ENCODE assay signal across 12 cellular contexts in the genomic region with DNA sequence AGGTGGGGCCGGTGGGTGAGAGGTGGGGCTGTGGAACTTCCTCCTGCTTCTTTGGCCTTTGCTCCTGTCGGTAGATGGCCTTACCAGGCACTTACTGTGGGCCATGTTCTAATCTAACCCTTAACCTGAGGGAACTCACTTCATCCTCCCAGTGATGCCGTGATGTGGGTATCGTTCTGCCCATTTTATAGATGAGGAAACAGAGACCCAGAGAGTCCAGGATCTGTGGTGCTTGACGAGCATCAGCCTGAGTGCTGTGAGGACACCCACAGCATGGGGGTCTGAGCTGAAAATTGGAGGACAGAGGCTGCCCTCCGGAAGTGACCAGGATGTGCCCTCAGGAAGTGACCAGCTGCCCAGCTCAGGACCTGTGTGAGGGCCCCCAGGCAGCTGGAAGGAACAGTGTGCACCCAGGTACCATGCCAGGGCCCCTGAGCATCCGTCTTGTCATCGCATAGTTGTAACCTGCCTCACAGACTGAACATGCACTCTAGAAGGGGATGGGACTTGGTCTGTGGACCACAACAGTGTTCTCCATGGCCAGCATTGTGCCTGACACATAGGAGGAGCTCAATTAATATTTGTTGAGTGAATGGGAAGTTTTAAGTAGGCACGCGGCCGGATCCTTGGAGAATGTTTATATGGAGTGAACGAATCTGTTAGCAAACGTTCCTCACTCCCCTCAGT. TPM values are rescaled to one million over a fixed set of nuclear protein-coding genes. Genes with fewer than 3 reads are reported as not detected.
DNase-seq lines count a peak whose midpoint lies in the region; ATAC-seq, FAIRE-seq and TF ChIP-seq lines count a peak whose summit lies in the region.
"Had no signal": no experiment of that assay in that cellular context is flagged by ENCODE, and none has a peak within 500 bp of the region (broad histone marks: within the 10 kb centered on the region; RNA-seq: fewer than 3 reads in every experiment).

No MANE protein-coding gene starts in this region.

- CTCF ChIA-PET in SK-N-SH (lab: Yijun Ruan, JAX) = interaction anchor here (0.6 to 1.2 kb wide), 2 partner anchors 139 to 725 kb away, joined by 3 to 4 read pairs; no protein-coding TSS in a partner anchor

- peak overlapping the region; percentile 71 for H3K4me2 ChIP-seq in SK-N-SH

- TF ChIP-seq EP300 in SK-N-SH (IDR thresholded peaks at IDR 0.05; ENCODE audit: borderline replicate concordance in 1 of 2, low read depth in 1 of 2, low read length in 1 of 2) = no peak

- FAIRE-seq in small intestine (lab: Jason Lieb, UNC) = no peak
- FAIRE-seq: colon had no signal

- peaks cover 31% of the 10 kb centered on the region for H3F3A ChIP-seq in SK-N-SH (replicated peaks; ENCODE audit: insufficient read depth)

- WGBS in SK-N-SH (ENCODE audit: low lambda C conversion rate) = 82% methylated on average over 10 of the region's 13 CpGs
- WGBS in small intestine, 3 donors = 70 to 72% (median 71%) methylated on average over 13 of the region's 13 CpGs

- H3K27me3 ChIP-seq in SK-N-SH (ENCODE audit: insufficient read depth) = no peaks in the 10 kb centered on the region
- no peaks in the 10 kb centered on the region for H3K27me3 ChIP-seq in foreskin keratinocyte
- H3K27me3 ChIP-seq in small intestine (ENCODE audit: control insufficient read depth in 2 of 2, insufficient read depth in 2 of 2, low read length in 2 of 2) = no peaks in the 10 kb centered on the region

- peak; percentile 87 for DNase-seq in ELR (ENCODE audit: low read depth)
- DNase-seq in SK-N-SH = no peak
- peak in 1 of 2 donors; percentile 26 for DNase-seq in foreskin keratinocyte
- DNase-seq in small intestine = no peak
- no peak for DNase-seq in SKM-1 (lab: John Stamatoyannopoulos, UW; ENCODE audit: unreplicated experiment)
- no peak for DNase-seq in UCSD-AML1 (lab: John Stamatoyannopoulos, UW; ENCODE audit: unreplicated experiment)
- no peak for DNase-seq in foreskin melanocyte
- DNase-seq: activated CD4-positive, alpha-beta memory T cell treated with anti-CD3 and anti-CD28 coated beads for 36 hours; CD8-positive, alpha-beta memory T cell; left ventricle myocardium superior had no signal

- H3K9me3 ChIP-seq in SK-N-SH (no peaks in the 10 kb centered on the region), small intestine (ENCODE audit: control insufficient read depth, low read depth) (no peaks in the 10 kb centered on the region)

- H3K36me3 ChIP-seq in SK-N-SH (replicated peaks in 1 of 2; ENCODE audit: control insufficient read depth in 1 of 2, insufficient read depth in 2 of 2, low read length in 1 of 2) (peaks cover 6 to 18% of the 10 kb centered on the region in 2 experiments), small intestine (ENCODE audit: control insufficient read depth in 2 of 2, insufficient read depth in 2 of 2, low read length in 2 of 2) (no peaks in the 10 kb centered on the region)

- H3K27ac ChIP-seq in SK-N-SH (ENCODE audit: low read depth in 2 of 2, low read length in 1 of 2) (peak overlapping the region in 1 of 2 experiments; percentile 89; a peak in 2 of 4 replicates), foreskin keratinocyte (no peak overlapping the region), skin epidermis (peak overlapping the region in 11 of 21 experiments; percentile 7 to 76 (median 47)), small intestine (ENCODE audit: low read depth in 1 of 2, low read length in 1 of 2) (peak overlapping the region in 1 of 2 donors; percentile 32)

- H3K4me3 ChIP-seq in SK-N-SH (ENCODE audit: low read depth in 2 of 2, low read length in 1 of 2) = no peak overlapping the region
- H3K4me3 ChIP-seq in skin epidermis = no peak overlapping the region
- H3K4me3 ChIP-seq in small intestine (ENCODE audit: low read depth in 1 of 2, low read length in 2 of 2) = no peak overlapping the region

- H3K9ac ChIP-seq in SK-N-SH = peak overlapping the region; percentile 76; the same call in 1 of the 2 replicates

- no peak overlapping the region for H2AFZ ChIP-seq in SK-N-SH (ENCODE audit: low read depth)

- TF ChIP-seq RAD21 in SK-N-SH (IDR thresholded peaks at IDR 0.05; ENCODE audit: low read length) = no peak

- peaks cover 25% of the 10 kb centered on the region in 2 experiments for H3K4me1 ChIP-seq in SK-N-SH (ENCODE audit: control insufficient read depth in 1 of 2, insufficient read depth in 2 of 2, low read depth in 1 of 2, low read length in 1 of 2)
- H3K4me1 ChIP-seq in foreskin keratinocyte = peaks cover 23% of the 10 kb centered on the region
- H3K4me1 ChIP-seq in small intestine (ENCODE audit: control insufficient read depth in 2 of 2, insufficient read depth in 1 of 2, low read depth in 1 of 2, low read length in 1 of 2) = peaks cover 9 to 19% of the 10 kb centered on the region in 2 donors

- H3K9me2 ChIP-seq in SK-N-SH = no peaks in the 10 kb centered on the region

- TF ChIP-seq CTCF in SK-N-SH (IDR thresholded peaks at IDR 0.05) (no peak), foreskin keratinocyte (conservative IDR thresholded peaks at IDR 0.05) (no peak)

- H4K20me1 ChIP-seq in SK-N-SH (ENCODE audit: insufficient read depth) = peaks cover 35% of the 10 kb centered on the region

- ATAC-seq in foreskin keratinocyte = peak; percentile 39
- ATAC-seq: left ventricle myocardium superior had no signal

- peaks cover 98% of the 10 kb centered on the region for H3K79me2 ChIP-seq in SK-N-SH (ENCODE audit: insufficient read depth)

- POLR2A ChIA-PET in SK-N-SH (lab: Yijun Ruan, JAX) = no interaction called here

TF ChIP-seq in SK-N-SH, 30 proteins besides CTCF, POLR2A, EP300 and RAD21:
- TF ChIP-seq TCF12 (IDR thresholded peaks at IDR 0.05) (no peak), SMC3 (IDR thresholded peaks at IDR 0.05; ENCODE audit: low read depth, low read length) (no peak), EZH2phosphoT487 (IDR thresholded peaks at IDR 0.05; ENCODE audit: borderline replicate concordance, low read depth) (no peak), GATA2 (CRISPR knock-in tag; IDR thresholded peaks at IDR 0.05) (no peak), SIN3A (IDR thresholded peaks at IDR 0.05; ENCODE audit: borderline replicate concordance, low read depth, low read length) (no peak), POLR2AphosphoS5 (IDR thresholded peaks at IDR 0.05; ENCODE audit: low read depth, low read length) (no peak), RXRA (IDR thresholded peaks at IDR 0.05; ENCODE audit: borderline replicate concordance, low read depth) (no peak), GABPA (IDR thresholded peaks at IDR 0.05; ENCODE audit: low read depth) (no peak), ELF1 (IDR thresholded peaks at IDR 0.05) (no peak), MEF2A (IDR thresholded peaks at IDR 0.05; ENCODE audit: borderline replicate concordance, low read depth) (no peak), YY1 (IDR thresholded peaks at IDR 0.05; ENCODE audit: low read depth) (no peak)
- TF ChIP-seq, protein P1, sequence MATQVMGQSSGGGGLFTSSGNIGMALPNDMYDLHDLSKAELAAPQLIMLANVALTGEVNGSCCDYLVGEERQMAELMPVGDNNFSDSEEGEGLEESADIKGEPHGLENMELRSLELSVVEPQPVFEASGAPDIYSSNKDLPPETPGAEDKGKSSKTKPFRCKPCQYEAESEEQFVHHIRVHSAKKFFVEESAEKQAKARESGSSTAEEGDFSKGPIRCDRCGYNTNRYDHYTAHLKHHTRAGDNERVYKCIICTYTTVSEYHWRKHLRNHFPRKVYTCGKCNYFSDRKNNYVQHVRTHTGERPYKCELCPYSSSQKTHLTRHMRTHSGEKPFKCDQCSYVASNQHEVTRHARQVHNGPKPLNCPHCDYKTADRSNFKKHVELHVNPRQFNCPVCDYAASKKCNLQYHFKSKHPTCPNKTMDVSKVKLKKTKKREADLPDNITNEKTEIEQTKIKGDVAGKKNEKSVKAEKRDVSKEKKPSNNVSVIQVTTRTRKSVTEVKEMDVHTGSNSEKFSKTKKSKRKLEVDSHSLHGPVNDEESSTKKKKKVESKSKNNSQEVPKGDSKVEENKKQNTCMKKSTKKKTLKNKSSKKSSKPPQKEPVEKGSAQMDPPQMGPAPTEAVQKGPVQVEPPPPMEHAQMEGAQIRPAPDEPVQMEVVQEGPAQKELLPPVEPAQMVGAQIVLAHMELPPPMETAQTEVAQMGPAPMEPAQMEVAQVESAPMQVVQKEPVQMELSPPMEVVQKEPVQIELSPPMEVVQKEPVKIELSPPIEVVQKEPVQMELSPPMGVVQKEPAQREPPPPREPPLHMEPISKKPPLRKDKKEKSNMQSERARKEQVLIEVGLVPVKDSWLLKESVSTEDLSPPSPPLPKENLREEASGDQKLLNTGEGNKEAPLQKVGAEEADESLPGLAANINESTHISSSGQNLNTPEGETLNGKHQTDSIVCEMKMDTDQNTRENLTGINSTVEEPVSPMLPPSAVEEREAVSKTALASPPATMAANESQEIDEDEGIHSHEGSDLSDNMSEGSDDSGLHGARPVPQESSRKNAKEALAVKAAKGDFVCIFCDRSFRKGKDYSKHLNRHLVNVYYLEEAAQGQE (IDR thresholded peaks at IDR 0.05; ENCODE audit: low read depth, low read length) = no peak
- TF ChIP-seq, protein P2, sequence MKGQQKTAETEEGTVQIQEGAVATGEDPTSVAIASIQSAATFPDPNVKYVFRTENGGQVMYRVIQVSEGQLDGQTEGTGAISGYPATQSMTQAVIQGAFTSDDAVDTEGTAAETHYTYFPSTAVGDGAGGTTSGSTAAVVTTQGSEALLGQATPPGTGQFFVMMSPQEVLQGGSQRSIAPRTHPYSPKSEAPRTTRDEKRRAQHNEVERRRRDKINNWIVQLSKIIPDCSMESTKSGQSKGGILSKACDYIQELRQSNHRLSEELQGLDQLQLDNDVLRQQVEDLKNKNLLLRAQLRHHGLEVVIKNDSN (IDR thresholded peaks at IDR 0.05; ENCODE audit: borderline replicate concordance, low read depth) = no peak
TF ChIP-seq in SK-N-SH: peak in this region for 0.

RNA-seq across cellular contexts. Expression of a gene that starts 8.5 kb away (rescaled TPM):
- polyA plus RNA-seq in SK-N-SH (2012; rRNA removed) = 89.8 and 96.1 TPM in 2 replicates
- 73.6 and 92.1 TPM in 2 replicates for polyA plus RNA-seq in SK-N-SH (2012; cell fraction: cytosol; rRNA removed)
- 47.4 and 67.2 TPM in 2 replicates for polyA plus RNA-seq in SK-N-SH (2012; cell fraction: nucleus; rRNA removed)
- total RNA-seq in foreskin keratinocyte = 28.4 and 30.3 TPM in 2 replicates
- polyA plus RNA-seq in foreskin keratinocyte = 29.7 and 30.5 TPM in 2 replicates
- 10 to 100 TPM in 2 of 3 donors, 1 to 10 TPM in 1; 9.7 to 28.9 (median 18.3) TPM for polyA plus RNA-seq in small intestine
